8 cellular contexts compared by ENCODE assay signal in genomic region chr2:174012347-174013309, GRCh38. TPM values are rescaled to one million over a fixed set of nuclear protein-coding genes. Genes with fewer than 3 reads are reported as not detected.
DNase-seq lines count a peak whose midpoint lies in the region; ATAC-seq and TF ChIP-seq lines count a peak whose summit lies in the region.

No MANE protein-coding gene starts in this region.

- peaks cover 7 to 11% of the 10 kb centered on the region in 2 donors for H3K27me3 Mint-ChIP-seq in CD4-positive, alpha-beta memory T cell
- H3K27me3 Mint-ChIP-seq in activated naive CD8-positive, alpha-beta T cell treated with anti-CD3 and anti-CD28 coated beads for 36 hours = peaks cover 29% of the 10 kb centered on the region

- peaks cover 1 to 8% (median 4%) of the 10 kb centered on the region in 4 donors for H3K4me1 Mint-ChIP-seq in CD4-positive, alpha-beta memory T cell
- peaks cover 9% of the 10 kb centered on the region for H3K4me1 Mint-ChIP-seq in activated naive CD8-positive, alpha-beta T cell treated with anti-CD3 and anti-CD28 coated beads for 36 hours

- peak overlapping the region; percentile 57 to 74 (median 68) for H3K4me3 Mint-ChIP-seq in CD4-positive, alpha-beta memory T cell
- peak overlapping the region; percentile 57 for H3K4me3 Mint-ChIP-seq in activated naive CD8-positive, alpha-beta T cell treated with anti-CD3 and anti-CD28 coated beads for 36 hours

- no peaks in the 10 kb centered on the region for H3K36me3 ChIP-seq in CD4-positive, alpha-beta memory T cell (ENCODE audit: insufficient read depth, low read length)

- H3K27ac ChIP-seq in CD4-positive, alpha-beta memory T cell (ENCODE audit: low read depth, low read length) = no peak overlapping the region

- TF ChIP-seq CTCF in NB4 (IDR thresholded peaks at IDR 0.05; ENCODE audit: low read depth, low read length) = no peak

- peaks cover 5% of the 10 kb centered on the region for H3K4me1 ChIP-seq in CD4-positive, alpha-beta memory T cell (ENCODE audit: insufficient read depth, low read length)

- no peaks in the 10 kb centered on the region for H3K9me3 ChIP-seq in CD4-positive, alpha-beta memory T cell (ENCODE audit: control insufficient read depth in 1 of 2, low read length in 2 of 2)

- no peaks in the 10 kb centered on the region for H3K36me3 Mint-ChIP-seq in CD4-positive, alpha-beta memory T cell
- no peaks in the 10 kb centered on the region for H3K36me3 Mint-ChIP-seq in activated naive CD8-positive, alpha-beta T cell treated with anti-CD3 and anti-CD28 coated beads for 36 hours

- intact Hi-C loops in CD4-positive, alpha-beta memory T cell (cut with micrococcal nuclease) = no loop called here
- intact Hi-C loops in cardiac septum (cut with DNase I) (no loop called here), posterior vena cava (cut with DNase I) (no loop called here)

- H3K4me3 ChIP-seq in CD4-positive, alpha-beta memory T cell (ENCODE audit: low read length in 2 of 2) = peak overlapping the region in 1 of 2 donors; percentile 33
- peak overlapping the region; percentile 43 for H3K4me3 ChIP-seq in NB4 (ENCODE audit: low read depth, low read length)

- CTCF ChIA-PET in CD4-positive, alpha-beta memory T cell (lab: Charles Lee; ENCODE audit: partially characterized antibody) = interaction anchor here (1.3 to 1.6 kb wide), 3 partner anchors 16 to 329 kb away, joined by 3 read pairs; no protein-coding TSS in a partner anchor

- peak overlapping the region in 3 of 7 donors; percentile 19 to 67 (median 65) for H3K27ac Mint-ChIP-seq in CD4-positive, alpha-beta memory T cell
- H3K27ac Mint-ChIP-seq in activated naive CD8-positive, alpha-beta T cell treated with anti-CD3 and anti-CD28 coated beads for 36 hours = peak overlapping the region; percentile 12

- H3K9me3 Mint-ChIP-seq in CD4-positive, alpha-beta memory T cell = no peaks in the 10 kb centered on the region
- no peaks in the 10 kb centered on the region for H3K9me3 Mint-ChIP-seq in activated naive CD8-positive, alpha-beta T cell treated with anti-CD3 and anti-CD28 coated beads for 36 hours

- ATAC-seq in HG03442 (IDR thresholded peaks at IDR 0.05; ENCODE audit: unreplicated experiment) = no peak
- no peak for ATAC-seq in GM21717 (IDR thresholded peaks at IDR 0.05; ENCODE audit: unreplicated experiment)
- no peak for ATAC-seq in HG03097 (IDR thresholded peaks at IDR 0.05; ENCODE audit: low FRiP score, unreplicated experiment)

- H3K27me3 ChIP-seq in CD4-positive, alpha-beta memory T cell (ENCODE audit: insufficient read depth, low read length) = peaks cover 3% of the 10 kb centered on the region

- peak; percentile 7 to 47 (median 23) for DNase-seq in CD4-positive, alpha-beta memory T cell
- DNase-seq in NB4 (ENCODE audit: low read depth) (peak; percentile 86), cardiac septum (ENCODE audit: low spot score) (peak; percentile 85), posterior vena cava (ENCODE audit: low spot score) (peak; percentile 93)
- peak; percentile 31 for DNase-seq in activated naive CD8-positive, alpha-beta T cell treated with anti-CD3 and anti-CD28 coated beads for 36 hours

- TF ChIP-seq POLR2A in NB4 (IDR thresholded peaks at IDR 0.05; ENCODE audit: extremely low read depth, insufficient read length) = no peak

- POLR2A ChIA-PET in CD4-positive, alpha-beta memory T cell (lab: Charles Lee; ENCODE audit: partially characterized antibody) = interaction anchor here (0.8 to 1.3 kb wide), 3 partner anchors 30 to 48 kb away, joined by 6 to 7 read pairs (median 7); no protein-coding TSS in a partner anchor

RNA-seq across cellular contexts. Expression of gene SP3, which starts 47.5 kb away (rescaled TPM):
- 100 to 1,000 TPM; 117 to 130 TPM for total RNA-seq in CD4-positive, alpha-beta memory T cell
- 10 to 100 TPM; 55.5 to 83.4 TPM for polyA plus RNA-seq in CD4-positive, alpha-beta memory T cell
- total RNA-seq in activated naive CD8-positive, alpha-beta T cell treated with anti-CD3 and anti-CD28 coated beads for 36 hours = 10 to 100 TPM; 84.7 to 86.8 TPM
- total RNA-seq in cardiac septum (45.4 TPM), posterior vena cava (10 to 100 TPM; 70.2 to 73.6 TPM)

Comparison
In these comparisons a context has a peak if more than half of its experiments do, and no peak if none do; other contexts are left out.
1. DNase-seq: peak in every context shown above with its lines; median percentile 93 in posterior vena cava; 86 in NB4; 85 in cardiac septum; 31 in activated naive CD8-positive, alpha-beta T cell treated with anti-CD3 and anti-CD28 coated beads for 36 hours; 23 in CD4-positive, alpha-beta memory T cell.